ENCODE assay signal across 11 cellular contexts in genomic region chr15:66879511-66879910, GRCh38.
"Had no signal": no experiment of that assay in that cellular context is flagged by ENCODE, and none has a peak within 500 bp of the region (broad histone marks: within the 10 kb centered on the region; RNA-seq: fewer than 3 reads in every experiment).

No MANE protein-coding gene starts in this region.

- H3K4me3 ChIP-seq: adrenal gland, lower lobe of right lung, upper lobe of left lung had no signal

- FAIRE-seq: small intestine had no signal

- ATAC-seq: naive thymus-derived CD4-positive, alpha-beta T cell; stimulated activated effector memory CD8-positive, alpha-beta T cell treated with anti-CD3 and anti-CD28 coated beads, Interleukin-12 subunit alpha, Interleukin-12 subunit beta, amount 100 ng/mL, for 72 hours had no signal

- H3K27me3 ChIP-seq: adrenal gland, neutrophil, upper lobe of left lung had no signal

- H3K36me3 ChIP-seq: adrenal gland, lower lobe of right lung, neutrophil, upper lobe of left lung had no signal

- H3K27ac ChIP-seq: adrenal gland, lower lobe of right lung, neutrophil, upper lobe of left lung had no signal

- DNase-seq: activated naive CD4-positive, alpha-beta T cell treated with Interleukin-2 at 50 U/mL for 16 hours; caudate nucleus; erythroblast; hypothalamus; lower lobe of right lung; naive thymus-derived CD4-positive, alpha-beta T cell; small intestine had no signal

- H3K9me3 ChIP-seq: adrenal gland, lower lobe of right lung, neutrophil, upper lobe of left lung had no signal
